1 cellular context compared by ENCODE assay signal in genomic region chr12:47247418-47247817, GRCh38.
A peak's percentile ranks its signal among the peaks of the same experiment; 100 is the strongest.
TF ChIP-seq lines count a peak whose summit lies in the region.

No MANE protein-coding gene starts in this region.

TF ChIP-seq in HCT116, 20 proteins besides CTCF, POLR2A, EP300 and RAD21:
- TF ChIP-seq CEBPB (IDR thresholded peaks at IDR 0.05; ENCODE audit: low read depth) (no peak), SP1 (IDR thresholded peaks at IDR 0.05; ENCODE audit: low read depth) (peak; percentile 30; the same call in 1 of the 2 replicates)
